Comparison of ENCODE assay signal across 13 cellular contexts in the genomic region with DNA sequence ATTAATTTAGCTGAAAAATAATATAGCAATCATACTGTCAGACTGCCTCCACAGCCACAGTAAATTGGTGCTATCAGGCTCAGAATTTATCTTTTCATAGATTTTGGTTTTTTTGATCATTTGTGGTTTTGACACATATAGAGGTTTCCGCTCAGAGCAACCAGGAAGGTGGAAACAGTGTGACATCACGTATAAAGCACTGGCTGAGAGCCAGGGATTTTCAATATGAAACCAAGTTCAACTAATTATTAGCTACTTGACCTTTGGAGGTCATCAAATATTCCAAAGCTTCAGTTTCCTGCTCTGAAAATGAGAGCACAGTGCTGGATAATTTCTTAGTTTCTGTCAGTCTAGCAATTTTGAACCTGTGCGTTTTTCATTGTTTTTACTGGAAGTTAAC.
DNase-seq lines count a peak whose midpoint lies in the region; ATAC-seq lines count a peak whose summit lies in the region.
"Had no signal": no experiment of that assay in that cellular context is flagged by ENCODE, and none has a peak within 500 bp of the region (broad histone marks: within the 10 kb centered on the region; RNA-seq: fewer than 3 reads in every experiment).

No MANE protein-coding gene starts in this region.

- no peak overlapping the region for H3K27ac ChIP-seq in naive thymus-derived CD4-positive, alpha-beta T cell (ENCODE audit: low read depth, low read length)
- H3K27ac ChIP-seq: epithelial cell of prostate had no signal

- ATAC-seq in activated T-cell treated with anti-CD3 and anti-CD28 coated beads, Interleukin-2, amount 50 U/mL, for 4 hours, result peak; percentile 46 to 58
- peak; percentile 86 for ATAC-seq in naive thymus-derived CD4-positive, alpha-beta T cell
- ATAC-seq in HG02759 (IDR thresholded peaks at IDR 0.05; ENCODE audit: unreplicated experiment) (no peak), HG03342 (IDR thresholded peaks at IDR 0.05; ENCODE audit: unreplicated experiment) (no peak)

- POLR2A ChIA-PET in naive thymus-derived CD4-positive, alpha-beta T cell (lab: Charles Lee), result interaction anchor here (2.2 kb wide), 1 partner anchor 30 kb away, joined by 9 read pairs; no protein-coding TSS in a partner anchor

- H3K27me3 ChIP-seq in naive thymus-derived CD4-positive, alpha-beta T cell (ENCODE audit: control insufficient read depth in 2 of 2, insufficient read depth in 2 of 2, low read length in 2 of 2), result no peaks in the 10 kb centered on the region

- peak overlapping the region; percentile 23 for H3K4me3 ChIP-seq in naive thymus-derived CD4-positive, alpha-beta T cell (ENCODE audit: low read length)

- H3K36me3 Mint-ChIP-seq in activated T-cell treated with anti-CD3 and anti-CD28 coated beads, Interleukin-2, amount 50 U/mL, for 4 hours (ENCODE audit: insufficient read depth), result peaks cover 3% of the 10 kb centered on the region
- peaks cover 0 to 8% (median 0%) of the 10 kb centered on the region in 5 donors for H3K36me3 Mint-ChIP-seq in naive thymus-derived CD4-positive, alpha-beta T cell

- peaks cover 66% of the 10 kb centered on the region for H3K4me1 Mint-ChIP-seq in activated T-cell treated with anti-CD3 and anti-CD28 coated beads, Interleukin-2, amount 50 U/mL, for 4 hours (ENCODE audit: low read depth)
- H3K4me1 Mint-ChIP-seq in naive thymus-derived CD4-positive, alpha-beta T cell, result peaks cover 25 to 85% (median 71%) of the 10 kb centered on the region in 7 donors
- H3K4me1 Mint-ChIP-seq: B cell, IgD-negative memory B cell, neural crest cell had no signal

- peak overlapping the region in 8 of 9 donors; percentile 1 to 85 (median 48) for H3K27ac Mint-ChIP-seq in naive thymus-derived CD4-positive, alpha-beta T cell
- H3K27ac Mint-ChIP-seq: B cell, IgD-negative memory B cell had no signal

- H3K9me3 ChIP-seq in naive thymus-derived CD4-positive, alpha-beta T cell (ENCODE audit: control insufficient read depth in 2 of 3, low read length in 3 of 3), result no peaks in the 10 kb centered on the region

- H3K4me3 Mint-ChIP-seq in activated T-cell treated with anti-CD3 and anti-CD28 coated beads, Interleukin-2, amount 50 U/mL, for 4 hours, result peak overlapping the region; percentile 8
- peak overlapping the region; percentile 8 to 75 (median 39) for H3K4me3 Mint-ChIP-seq in naive thymus-derived CD4-positive, alpha-beta T cell
- H3K4me3 Mint-ChIP-seq: B cell, IgD-negative memory B cell, neural crest cell had no signal

- no peaks in the 10 kb centered on the region for H3K27me3 Mint-ChIP-seq in activated T-cell treated with anti-CD3 and anti-CD28 coated beads, Interleukin-2, amount 50 U/mL, for 4 hours (ENCODE audit: low read depth)
- H3K27me3 Mint-ChIP-seq in naive thymus-derived CD4-positive, alpha-beta T cell, result peaks cover 0 to 4% (median 0%) of the 10 kb centered on the region in 5 donors
- H3K27me3 Mint-ChIP-seq: B cell had no signal

- H3K36me3 ChIP-seq in naive thymus-derived CD4-positive, alpha-beta T cell (ENCODE audit: control insufficient read depth in 2 of 3, insufficient read depth in 3 of 3, low read length in 3 of 3), result no peaks in the 10 kb centered on the region

- H3K4me1 ChIP-seq in naive thymus-derived CD4-positive, alpha-beta T cell (ENCODE audit: control insufficient read depth in 2 of 2, insufficient read depth in 2 of 2, low read length in 2 of 2), result peaks cover 27 to 37% of the 10 kb centered on the region in 2 donors

- DNase-seq in stimulated activated CD4-positive, alpha-beta T cell treated with anti-CD3 and anti-CD28 coated beads, Interleukin-12 subunit alpha, Interleukin-12 subunit beta, amount 100 ng/mL, for 4 hours, result peak; percentile 5
- no peak for DNase-seq in stimulated activated CD4-positive, alpha-beta T cell treated with anti-CD3 and anti-CD28 coated beads, Interleukin-4, amount 100 ng/mL, for 1 hour
- DNase-seq in activated T-cell treated with anti-CD3 and anti-CD28 coated beads, Interleukin-2, amount 50 U/mL, for 4 hours, result peak; percentile 49
- peak in 7 of 9 donors; percentile 61 to 81 (median 74) for DNase-seq in naive thymus-derived CD4-positive, alpha-beta T cell
- DNase-seq in DMS79 treated with DMSO at 0.1 percent for 48 hours (lab: John Stamatoyannopoulos, UW) (no peak), NCI-H82 treated with DMSO at 0.1 percent for 48 hours (lab: John Stamatoyannopoulos, UW; ENCODE audit: unreplicated experiment) (no peak)
- DNase-seq: NCI-H345 had no signal

- intact Hi-C loops in naive thymus-derived CD4-positive, alpha-beta T cell (cut with micrococcal nuclease), result loop anchor here (1.0 to 10.0 kb wide), 4 partner anchors 13 to 433 kb away; a partner anchor contains a TSS

- no peaks in the 10 kb centered on the region for H3K9me3 Mint-ChIP-seq in activated T-cell treated with anti-CD3 and anti-CD28 coated beads, Interleukin-2, amount 50 U/mL, for 4 hours
- peaks cover 0 to 4% (median 0%) of the 10 kb centered on the region in 11 donors for H3K9me3 Mint-ChIP-seq in naive thymus-derived CD4-positive, alpha-beta T cell
- H3K9me3 Mint-ChIP-seq: neural crest cell had no signal

- CTCF ChIA-PET in naive thymus-derived CD4-positive, alpha-beta T cell (lab: Charles Lee), result interaction anchor here (1.4 kb wide), 1 partner anchor 30 kb away, joined by 3 read pairs; no protein-coding TSS in a partner anchor

Comparison
In these comparisons a context has a peak if more than half of its experiments do, and no peak if none do; other contexts are left out.
1. DNase-seq: peak in stimulated activated CD4-positive, alpha-beta T cell treated with anti-CD3 and anti-CD28 coated beads, Interleukin-12 subunit alpha, Interleukin-12 subunit beta, amount 100 ng/mL, for 4 hours (single experiment), activated T-cell treated with anti-CD3 and anti-CD28 coated beads, Interleukin-2, amount 50 U/mL, for 4 hours (single experiment) and naive thymus-derived CD4-positive, alpha-beta T cell (7 of 9); none in stimulated activated CD4-positive, alpha-beta T cell treated with anti-CD3 and anti-CD28 coated beads, Interleukin-4, amount 100 ng/mL, for 1 hour (single experiment), DMS79 treated with DMSO at 0.1 percent for 48 hours (single experiment) and NCI-H82 treated with DMSO at 0.1 percent for 48 hours (single experiment).
2. ATAC-seq: peak in activated T-cell treated with anti-CD3 and anti-CD28 coated beads, Interleukin-2, amount 50 U/mL, for 4 hours (2 of 2) and naive thymus-derived CD4-positive, alpha-beta T cell (single experiment); none in HG02759 (single experiment) and HG03342 (single experiment).